Comparison of ENCODE assay signal across 10 cellular contexts in the genomic region with DNA sequence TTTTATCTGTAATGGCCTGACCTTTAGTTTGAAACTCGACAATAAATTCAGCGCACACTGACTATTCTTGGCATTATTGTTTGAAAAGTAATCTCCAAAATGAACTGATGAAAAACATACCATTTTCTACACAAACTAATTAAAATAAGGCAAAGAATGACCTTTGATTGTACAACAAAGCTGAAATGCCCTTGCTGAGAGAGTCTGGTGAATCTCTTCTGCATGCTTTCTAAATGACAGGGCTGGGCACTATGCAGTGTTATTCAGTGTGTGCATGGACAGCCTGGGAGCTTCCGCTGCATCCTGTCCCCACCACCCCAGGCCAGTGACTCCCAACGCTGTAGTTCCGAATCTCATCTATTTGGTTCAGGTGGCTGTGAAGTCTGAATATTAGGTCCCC.
DNase-seq lines count a peak whose midpoint lies in the region; ATAC-seq and TF ChIP-seq lines count a peak whose summit lies in the region.
"Had no signal": no experiment of that assay in that cellular context is flagged by ENCODE, and none has a peak within 500 bp of the region (broad histone marks: within the 10 kb centered on the region; RNA-seq: fewer than 3 reads in every experiment).

No MANE protein-coding gene starts in this region.

- no peak for TF ChIP-seq POLR2A in esophagus muscularis mucosa (IDR thresholded peaks at IDR 0.05; ENCODE audit: low read depth)

- peaks cover 58% of the 10 kb centered on the region for H3K4me1 ChIP-seq in BLaER1
- H3K4me1 ChIP-seq in esophagus muscularis mucosa = peaks cover 87 to 100% (median 99%) of the 10 kb centered on the region in 4 donors

- WGBS in esophagus muscularis mucosa = 48% methylated on average over 5 of the region's 5 CpGs

- no peak for ATAC-seq in HG02759 (IDR thresholded peaks at IDR 0.05; ENCODE audit: unreplicated experiment)
- ATAC-seq in GM18858 (IDR thresholded peaks at IDR 0.05; ENCODE audit: unreplicated experiment) = no peak
- ATAC-seq in GM21825 (IDR thresholded peaks at IDR 0.05; ENCODE audit: unreplicated experiment) = no peak
- ATAC-seq: mucosa of descending colon had no signal

- peak overlapping the region; percentile 21 for H3K4me3 Mint-ChIP-seq in nephron progenitor cell

- H3K9ac ChIP-seq in BLaER1 = no peak overlapping the region

- TF ChIP-seq CTCF in RWPE1 (conservative IDR thresholded peaks at IDR 0.05; ENCODE audit: low read depth) = no peak
- no peak for TF ChIP-seq CTCF in esophagus muscularis mucosa (IDR thresholded peaks at IDR 0.05)
- no peak for TF ChIP-seq CTCF in nephron progenitor cell (IDR thresholded peaks at IDR 0.05)

- TF ChIP-seq EP300 in esophagus muscularis mucosa (IDR thresholded peaks at IDR 0.05) = no peak

- H3K9me3 Mint-ChIP-seq in nephron progenitor cell = no peaks in the 10 kb centered on the region

- H3K27ac ChIP-seq in BLaER1 (no peak overlapping the region), RWPE1 (peak overlapping the region; percentile 63), esophagus muscularis mucosa (replicated peaks in 1 of 4) (peak overlapping the region; percentile 82 to 98 (median 94))

- H3K9me3 ChIP-seq in BLaER1 (no peaks in the 10 kb centered on the region), esophagus muscularis mucosa (no peaks in the 10 kb centered on the region)
- H3K9me3 ChIP-seq: mucosa of descending colon had no signal

- intact Hi-C loops in esophagus muscularis mucosa (cut with DNase I) = no loop called here

- DNase-seq in RWPE1 (ENCODE audit: low spot score) = no peak
- peak; percentile 29 for DNase-seq in esophagus muscularis mucosa (ENCODE audit: extremely low spot score)
- no peak for DNase-seq in nephron progenitor cell
- no peak for DNase-seq in inferior parietal cortex (ENCODE audit: extremely low spot score)
- DNase-seq: GDM1, mucosa of descending colon had no signal

- H3K27ac Mint-ChIP-seq in nephron progenitor cell = no peak overlapping the region

- CTCF ChIA-PET in RWPE1 (lab: Yijun Ruan, JAX) = no interaction called here

- H3K4me2 ChIP-seq in BLaER1 = peak overlapping the region; percentile 75

- H3K36me3 Mint-ChIP-seq in nephron progenitor cell (ENCODE audit: low read depth) = no peaks in the 10 kb centered on the region

- no peaks in the 10 kb centered on the region for H3K27me3 ChIP-seq in BLaER1
- H3K27me3 ChIP-seq in esophagus muscularis mucosa = no peaks in the 10 kb centered on the region

- H3K4me3 ChIP-seq in BLaER1 (no peak overlapping the region), esophagus muscularis mucosa (peak overlapping the region in 1 of 4 donors; percentile 0)
- H3K4me3 ChIP-seq: mucosa of descending colon had no signal

- H3K36me3 ChIP-seq in BLaER1 (peaks cover 12% of the 10 kb centered on the region; the same call in 1 of the 2 replicates), esophagus muscularis mucosa (peaks cover 0 to 21% (median 10%) of the 10 kb centered on the region in 4 donors)

- no peaks in the 10 kb centered on the region for H3K27me3 Mint-ChIP-seq in nephron progenitor cell (ENCODE audit: low read depth, poor library complexity)

- POLR2A ChIA-PET in RWPE1 (lab: Yijun Ruan, JAX; ENCODE audit: low non-redundant PET) = no interaction called here

- H3K4me1 Mint-ChIP-seq in nephron progenitor cell = no peaks in the 10 kb centered on the region

- peaks cover 71% of the 10 kb centered on the region for H4K20me1 ChIP-seq in BLaER1
